Comparison of ENCODE assay signal across 12 cellular contexts in the genomic region with DNA sequence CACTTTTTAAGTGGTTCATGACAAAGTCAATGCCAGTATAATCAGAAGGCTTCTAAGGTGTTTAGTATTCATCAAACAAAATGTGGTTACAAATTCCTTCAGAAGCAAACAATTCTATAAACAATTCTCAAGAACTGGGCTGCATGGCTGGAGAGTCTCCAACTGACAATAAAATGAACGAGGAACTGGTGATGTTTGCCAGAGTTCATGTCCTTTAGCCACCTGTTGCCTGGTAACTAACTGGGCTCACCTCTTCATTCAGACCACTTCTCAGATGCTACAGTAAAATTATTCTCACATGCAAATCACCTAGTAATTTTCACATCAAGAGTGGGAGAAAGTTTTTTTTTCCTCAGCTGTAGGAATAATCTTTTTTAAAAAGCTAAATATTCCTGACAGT. TPM values are rescaled to one million over a fixed set of nuclear protein-coding genes. Genes with fewer than 3 reads are reported as not detected.
A peak's percentile ranks its signal among the peaks of the same experiment; 100 is the strongest.
DNase-seq lines count a peak whose midpoint lies in the region; ATAC-seq, FAIRE-seq and TF ChIP-seq lines count a peak whose summit lies in the region.
"Had no signal": no experiment of that assay in that cellular context is flagged by ENCODE, and none has a peak within 500 bp of the region (broad histone marks: within the 10 kb centered on the region; RNA-seq: fewer than 3 reads in every experiment).

No MANE protein-coding gene starts in this region.

- no peak overlapping the region for H3K4me3 Mint-ChIP-seq in activated CD4-positive, alpha-beta T cell treated with anti-CD3 and anti-CD28 coated beads, Interleukin-2, amount 10 ng/mL, durations not matched to agents 7 days and 5 days

- TF ChIP-seq EP300 in GM12878 (IDR thresholded peaks at IDR 0.05; ENCODE audit: borderline replicate concordance in 1 of 2, control insufficient read depth in 1 of 2, low read depth in 2 of 2, low read length in 2 of 2) = no peak

- SMC1A ChIA-PET in GM12878 (lab: Charles Lee; ENCODE audit: uncharacterized antibody, unreplicated experiment) = interaction anchor here (0.9 to 4.8 kb wide), 9 partner anchors 9 to 161 kb away, joined by 3 to 47 read pairs (median 4); no protein-coding TSS in a partner anchor

- H3K4me1 ChIP-seq in GM12878 (ENCODE audit: control insufficient read depth, insufficient read depth, low read length) = peaks cover 22% of the 10 kb centered on the region
- H3K4me1 ChIP-seq: foreskin keratinocyte had no signal

- 59% methylated on average over 1 of the region's 1 CpG for WGBS in GM12878 (ENCODE audit: insufficient coverage, insufficient replicate concordance, low lambda C conversion rate, missing lambda C conversion rate)

- H3K4me1 Mint-ChIP-seq in activated CD4-positive, alpha-beta T cell treated with anti-CD3 and anti-CD28 coated beads, Interleukin-2, amount 10 ng/mL, durations not matched to agents 7 days and 5 days = peaks cover 15% of the 10 kb centered on the region

- TF ChIP-seq RAD21 in GM12878 (IDR thresholded peaks at IDR 0.05; ENCODE audit: insufficient read depth, low read depth, low read length) = no peak

- no peak for TF ChIP-seq CTCF in GM12878 (IDR thresholded peaks at IDR 0.05 in 2 of 3, conservative IDR thresholded peaks at IDR 0.05 in 1 of 3; ENCODE audit: control insufficient read depth in 2 of 3, extremely low read depth in 1 of 3, insufficient read depth in 1 of 3, low read depth in 3 of 3, low read length in 3 of 3)

- no peak overlapping the region for H2AFZ ChIP-seq in GM12878 (ENCODE audit: control insufficient read depth, low read depth, low read length)

- RAD21 ChIA-PET in GM12878 (lab: Charles Lee; ENCODE audit: unreplicated experiment) = interaction anchor here (1.2 to 2.4 kb wide), 3 partner anchors 10 to 19 kb away, joined by 4 to 9 read pairs (median 4); no protein-coding TSS in a partner anchor

- in situ Hi-C loops in GM12878 (cut with MboI) = no loop called here

- H3K4me3 ChIP-seq in GM12878 = no peak overlapping the region

- POLR2A ChIA-PET in GM12878 (lab: Charles Lee) = interaction anchor here (1.0 kb wide), 1 partner anchor 57 kb away, joined by 3 read pairs; no protein-coding TSS in a partner anchor
- POLR2A ChIA-PET in activated CD4-positive, alpha-beta T cell treated with anti-CD3 and anti-CD28 coated beads, Interleukin-2, amount 10 ng/mL, durations not matched to agents 7 days and 5 days (lab: Charles Lee) = no interaction called here

- H3K27ac Mint-ChIP-seq in activated CD4-positive, alpha-beta T cell treated with anti-CD3 and anti-CD28 coated beads, Interleukin-2, amount 10 ng/mL, durations not matched to agents 7 days and 5 days = no peak overlapping the region

- intact Hi-C loops in GM12878 (cut with micrococcal nuclease; ENCODE audit: unreplicated experiment) (no loop called here), head of caudate nucleus (cut with DNase I) (no loop called here)

- H3K27me3 Mint-ChIP-seq in activated CD4-positive, alpha-beta T cell treated with anti-CD3 and anti-CD28 coated beads, Interleukin-2, amount 10 ng/mL, durations not matched to agents 7 days and 5 days = no peaks in the 10 kb centered on the region

- no peak overlapping the region for H3K9ac ChIP-seq in GM12878 (ENCODE audit: control insufficient read depth, insufficient read depth, low read length)

- H3K9me3 ChIP-seq in GM12878 (replicated peaks; ENCODE audit: control insufficient read depth, insufficient read depth, low read length) = no peaks in the 10 kb centered on the region; the same call in 2 of the 3 replicates

- peaks cover 16% of the 10 kb centered on the region for H3K36me3 Mint-ChIP-seq in activated CD4-positive, alpha-beta T cell treated with anti-CD3 and anti-CD28 coated beads, Interleukin-2, amount 10 ng/mL, durations not matched to agents 7 days and 5 days (ENCODE audit: low read depth)

- H3K9me3 Mint-ChIP-seq in activated CD4-positive, alpha-beta T cell treated with anti-CD3 and anti-CD28 coated beads, Interleukin-2, amount 10 ng/mL, durations not matched to agents 7 days and 5 days = no peaks in the 10 kb centered on the region

- H3K27ac ChIP-seq in GM12878 (ENCODE audit: control insufficient read depth, insufficient read depth) = no peak overlapping the region
- H3K27ac ChIP-seq: foreskin keratinocyte had no signal

- H3K4me2 ChIP-seq in GM12878 (ENCODE audit: control insufficient read depth, insufficient read depth) = no peak overlapping the region

- CTCF ChIA-PET in GM12878 (lab: Yijun Ruan, JAX) = interaction anchor here (0.6 to 3.1 kb wide), 3 partner anchors 8 to 128 kb away, joined by 3 to 9 read pairs (median 3); no protein-coding TSS in a partner anchor
- CTCF ChIA-PET in activated CD4-positive, alpha-beta T cell treated with anti-CD3 and anti-CD28 coated beads, Interleukin-2, amount 10 ng/mL, durations not matched to agents 7 days and 5 days (lab: Charles Lee) = interaction anchor here (1.0 to 1.2 kb wide), 2 partner anchors 12 to 13 kb away, joined by 3 to 4 read pairs; no protein-coding TSS in a partner anchor

- no peaks in the 10 kb centered on the region for H3K27me3 ChIP-seq in GM12878 (replicated peaks in 1 of 2; ENCODE audit: control insufficient read depth in 2 of 2, insufficient read depth in 2 of 2, low read length in 1 of 2)
- H3K27me3 ChIP-seq: foreskin keratinocyte had no signal

- DNase-seq in ELR (ENCODE audit: low read depth) = peak; percentile 22
- no peak for DNase-seq in GM12878 (ENCODE audit: low read depth, low spot score)
- no peak for DNase-seq in activated CD4-positive, alpha-beta T cell treated with anti-CD3 and anti-CD28 coated beads, Interleukin-2, amount 10 ng/mL, durations not matched to agents 7 days and 5 days
- DNase-seq in head of caudate nucleus = no peak
- DNase-seq in NCI-H446 treated with DMSO at 0.1 percent for 48 hours (lab: John Stamatoyannopoulos, UW) = no peak
- no peak for DNase-seq in activated CD4-positive, alpha-beta T cell treated with anti-CD3 and anti-CD28 coated beads for 1 hour
- DNase-seq: amniotic stem cell, foreskin keratinocyte, trophoblast cell had no signal

- H3K36me3 ChIP-seq in GM12878 (ENCODE audit: control insufficient read depth in 2 of 2, insufficient read depth in 2 of 2, low read length in 1 of 2) = no peaks in the 10 kb centered on the region; a peak in 2 of 4 replicates

- no peak for TF ChIP-seq POLR2A in GM12878 (IDR thresholded peaks at IDR 0.05; ENCODE audit: low read depth, low read length)

- FAIRE-seq in GM12878 (lab: Jason Lieb, UNC) = peak; percentile 31

- ATAC-seq in GM19452 (IDR thresholded peaks at IDR 0.05; ENCODE audit: unreplicated experiment) (peak; percentile 67), HG03442 (IDR thresholded peaks at IDR 0.05; ENCODE audit: unreplicated experiment) (peak; percentile 75), GM12878 (peak; percentile 82)
- ATAC-seq: activated CD4-positive, CD25-positive, alpha-beta regulatory T cell treated with anti-CD3 and anti-CD28 coated beads, Interleukin-2, amount 50 U/mL, for 24 hours; foreskin keratinocyte had no signal

- no peaks in the 10 kb centered on the region for H4K20me1 ChIP-seq in GM12878 (ENCODE audit: control insufficient read depth, insufficient read depth)

- no TSS peak for BruUV-seq in GM12878 (replicated peaks; lab: Mats Ljungman, UMichigan)

- H3K79me2 ChIP-seq in GM12878 (ENCODE audit: control insufficient read depth, insufficient read depth, low read length) = peaks cover 13% of the 10 kb centered on the region

TF ChIP-seq in GM12878, 131 proteins besides CTCF, POLR2A, EP300 and RAD21:
- TF ChIP-seq GATAD2B (conservative IDR thresholded peaks at IDR 0.05; ENCODE audit: low read depth) (no peak), HCFC1 (IDR thresholded peaks at IDR 0.05; ENCODE audit: low read length) (no peak), SPI1 (IDR thresholded peaks at IDR 0.05; ENCODE audit: borderline replicate concordance, insufficient read depth, low read depth, low read length) (0 out of 2 replicates have a peak, but pooled peaks have one; percentile 30), PML (IDR thresholded peaks at IDR 0.05; ENCODE audit: low read length) (no peak), HDGF (IDR thresholded peaks at IDR 0.05) (no peak), TBL1XR1 (IDR thresholded peaks at IDR 0.05; ENCODE audit: low read depth, low read length) (no peak)
- TF ChIP-seq, protein P1, sequence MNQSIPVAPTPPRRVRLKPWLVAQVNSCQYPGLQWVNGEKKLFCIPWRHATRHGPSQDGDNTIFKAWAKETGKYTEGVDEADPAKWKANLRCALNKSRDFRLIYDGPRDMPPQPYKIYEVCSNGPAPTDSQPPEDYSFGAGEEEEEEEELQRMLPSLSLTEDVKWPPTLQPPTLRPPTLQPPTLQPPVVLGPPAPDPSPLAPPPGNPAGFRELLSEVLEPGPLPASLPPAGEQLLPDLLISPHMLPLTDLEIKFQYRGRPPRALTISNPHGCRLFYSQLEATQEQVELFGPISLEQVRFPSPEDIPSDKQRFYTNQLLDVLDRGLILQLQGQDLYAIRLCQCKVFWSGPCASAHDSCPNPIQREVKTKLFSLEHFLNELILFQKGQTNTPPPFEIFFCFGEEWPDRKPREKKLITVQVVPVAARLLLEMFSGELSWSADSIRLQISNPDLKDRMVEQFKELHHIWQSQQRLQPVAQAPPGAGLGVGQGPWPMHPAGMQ (IDR thresholded peaks at IDR 0.05; ENCODE audit: borderline replicate concordance) = no peak

RNA-seq across cellular contexts. Expression of a gene that starts 53.3 kb away (rescaled TPM):
- 201 and 205 TPM in 2 replicates for total RNA-seq in GM12878 (2013; cell fraction: nucleolus; rRNA removed)
- total RNA-seq in GM12878 (2014; rRNA removed) = 13.4 and 15.3 TPM in 2 replicates
- 18.1 and 19.4 TPM in 2 replicates for total RNA-seq in GM12878 (2014; rRNA removed; fragmentation: Illumina TruSeq; extraction: Trizol)
- total RNA-seq in GM12878 (2021) = 15.7 and 17.9 TPM in 2 replicates
- 11.9 TPM for polyA plus RNA-seq in GM12878 (2011; ENCODE audit: low read depth)
- 88.5 and 121 TPM in 2 replicates for polyA plus RNA-seq in GM12878 (2011; rRNA removed)
- 35.3 and 42.7 TPM in 2 replicates for polyA plus RNA-seq in GM12878 (2011; cell fraction: cytosol; rRNA removed)
- polyA plus RNA-seq in GM12878 (2011; cell fraction: nucleus; rRNA removed) = 83.0 and 83.1 TPM in 2 replicates
- polyA plus RNA-seq in GM12878 (2012) = 13.3 and 21.3 TPM in 2 replicates
- polyA plus RNA-seq in GM12878 (2014; fragmentation: Illumina TruSeq; extraction: Trizol) = 15.2 and 17.5 TPM in 2 replicates
- polyA plus RNA-seq in GM12878 (2014; fragmentation: Nextera tagmentation; extraction: Ambion mirVana) = 10 to 100 TPM in 1 of 2 experiments, 1 to 10 TPM in 1; 6.9 to 10.2 TPM
- 7.5 and 10.4 TPM in 2 replicates for polyA plus RNA-seq in GM12878 (2014; rRNA removed)
- polyA plus RNA-seq in GM12878 (2016; fragmentation: Nextera tagmentation; extraction: Ambion mirVana) = 10 to 100 TPM; 10.8 to 12.3 TPM
- polyA minus RNA-seq in GM12878 (2011; rRNA and poly(A)+ RNA removed) = 125 and 156 TPM in 2 replicates
- 50.9 and 53.1 TPM in 2 replicates for polyA minus RNA-seq in GM12878 (2011; cell fraction: cytosol; rRNA and poly(A)+ RNA removed)
- 254 and 438 TPM in 2 replicates for polyA minus RNA-seq in GM12878 (2011; cell fraction: nucleus; rRNA and poly(A)+ RNA removed)
- total RNA-seq in activated CD4-positive, alpha-beta T cell treated with anti-CD3 and anti-CD28 coated beads, Interleukin-2, amount 10 ng/mL, durations not matched to agents 7 days and 5 days = 10 to 100 TPM; 37.8 to 38.5 TPM
